ENCODE assay signal across 1 cellular context in the genomic region with DNA sequence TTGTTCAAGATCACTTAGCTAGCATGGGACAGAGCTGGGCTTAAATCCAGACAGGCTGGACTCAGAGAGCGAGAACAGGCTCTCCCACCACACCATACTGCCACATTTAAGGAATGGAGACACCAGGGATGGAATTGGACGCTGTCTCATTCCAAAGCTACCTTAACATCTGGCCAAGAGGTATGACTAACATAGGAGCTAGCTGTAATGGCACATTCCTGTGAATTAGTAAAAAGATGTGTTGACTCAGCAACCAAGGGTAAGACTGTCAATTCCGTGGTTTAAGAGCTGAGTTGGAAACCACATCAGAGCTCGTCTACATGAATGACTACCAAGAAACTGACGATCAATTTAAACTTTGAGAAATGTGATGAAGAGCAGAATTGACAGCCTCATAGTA.
TF ChIP-seq lines count a peak whose summit lies in the region.

No MANE protein-coding gene starts in this region.

TF ChIP-seq in SK-N-SH treated with all-trans-retinoic acid at 6 μM for 48 hours, 23 proteins besides CTCF, POLR2A, EP300 and RAD21 (continued from another document):
- TF ChIP-seq, protein P1, sequence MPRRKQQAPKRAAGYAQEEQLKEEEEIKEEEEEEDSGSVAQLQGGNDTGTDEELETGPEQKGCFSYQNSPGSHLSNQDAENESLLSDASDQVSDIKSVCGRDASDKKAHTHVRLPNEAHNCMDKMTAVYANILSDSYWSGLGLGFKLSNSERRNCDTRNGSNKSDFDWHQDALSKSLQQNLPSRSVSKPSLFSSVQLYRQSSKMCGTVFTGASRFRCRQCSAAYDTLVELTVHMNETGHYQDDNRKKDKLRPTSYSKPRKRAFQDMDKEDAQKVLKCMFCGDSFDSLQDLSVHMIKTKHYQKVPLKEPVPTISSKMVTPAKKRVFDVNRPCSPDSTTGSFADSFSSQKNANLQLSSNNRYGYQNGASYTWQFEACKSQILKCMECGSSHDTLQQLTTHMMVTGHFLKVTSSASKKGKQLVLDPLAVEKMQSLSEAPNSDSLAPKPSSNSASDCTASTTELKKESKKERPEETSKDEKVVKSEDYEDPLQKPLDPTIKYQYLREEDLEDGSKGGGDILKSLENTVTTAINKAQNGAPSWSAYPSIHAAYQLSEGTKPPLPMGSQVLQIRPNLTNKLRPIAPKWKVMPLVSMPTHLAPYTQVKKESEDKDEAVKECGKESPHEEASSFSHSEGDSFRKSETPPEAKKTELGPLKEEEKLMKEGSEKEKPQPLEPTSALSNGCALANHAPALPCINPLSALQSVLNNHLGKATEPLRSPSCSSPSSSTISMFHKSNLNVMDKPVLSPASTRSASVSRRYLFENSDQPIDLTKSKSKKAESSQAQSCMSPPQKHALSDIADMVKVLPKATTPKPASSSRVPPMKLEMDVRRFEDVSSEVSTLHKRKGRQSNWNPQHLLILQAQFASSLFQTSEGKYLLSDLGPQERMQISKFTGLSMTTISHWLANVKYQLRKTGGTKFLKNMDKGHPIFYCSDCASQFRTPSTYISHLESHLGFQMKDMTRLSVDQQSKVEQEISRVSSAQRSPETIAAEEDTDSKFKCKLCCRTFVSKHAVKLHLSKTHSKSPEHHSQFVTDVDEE (CRISPR knock-in tag; IDR thresholded peaks at IDR 0.05): no peak
- TF ChIP-seq, protein P2, sequence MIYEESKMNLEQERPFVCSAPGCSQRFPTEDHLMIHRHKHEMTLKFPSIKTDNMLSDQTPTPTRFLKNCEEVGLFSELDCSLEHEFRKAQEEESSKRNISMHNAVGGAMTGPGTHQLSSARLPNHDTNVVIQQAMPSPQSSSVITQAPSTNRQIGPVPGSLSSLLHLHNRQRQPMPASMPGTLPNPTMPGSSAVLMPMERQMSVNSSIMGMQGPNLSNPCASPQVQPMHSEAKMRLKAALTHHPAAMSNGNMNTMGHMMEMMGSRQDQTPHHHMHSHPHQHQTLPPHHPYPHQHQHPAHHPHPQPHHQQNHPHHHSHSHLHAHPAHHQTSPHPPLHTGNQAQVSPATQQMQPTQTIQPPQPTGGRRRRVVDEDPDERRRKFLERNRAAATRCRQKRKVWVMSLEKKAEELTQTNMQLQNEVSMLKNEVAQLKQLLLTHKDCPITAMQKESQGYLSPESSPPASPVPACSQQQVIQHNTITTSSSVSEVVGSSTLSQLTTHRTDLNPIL (CRISPR knock-in tag; IDR thresholded peaks at IDR 0.05; ENCODE audit: low read depth): no peak
- TF ChIP-seq GLIS3 (CRISPR knock-in tag; IDR thresholded peaks at IDR 0.05): no peak
- TF ChIP-seq ISL1 (CRISPR knock-in tag; IDR thresholded peaks at IDR 0.05): no peak
TF ChIP-seq in SK-N-SH treated with all-trans-retinoic acid at 6 μM for 48 hours: peak in this region for 0.
